In genomic region chr11:125404811-125405481, GRCh38 we compare ENCODE assay signal across 9 cellular contexts.
A peak's percentile ranks its signal among the peaks of the same experiment; 100 is the strongest.
DNase-seq lines count a peak whose midpoint lies in the region; ATAC-seq lines count a peak whose summit lies in the region.
"Had no signal": no experiment of that assay in that cellular context is flagged by ENCODE, and none has a peak within 500 bp of the region (broad histone marks: within the 10 kb centered on the region; RNA-seq: fewer than 3 reads in every experiment).

No MANE protein-coding gene starts in this region.

- H3K4me1 ChIP-seq in ectodermal cell (ENCODE audit: control insufficient read depth, insufficient read depth, low read length) (peaks cover 49% of the 10 kb centered on the region), mesendoderm (ENCODE audit: control insufficient read depth, low read depth, low read length) (peaks cover 3% of the 10 kb centered on the region)

- H3K9me3 ChIP-seq in ectodermal cell (ENCODE audit: control insufficient read depth, low read length): no peaks in the 10 kb centered on the region

- H3K56ac ChIP-seq in mesendoderm (ENCODE audit: low read length): peak overlapping the region; percentile 68

- CTCF ChIA-PET in activated CD8-positive, alpha-beta T cell treated with anti-CD3 and anti-CD28 coated beads, Interleukin-2, amount 10 ng/mL, durations not matched to agents 7 days and 5 days (lab: Charles Lee): interaction anchor here (0.7 to 2.0 kb wide), 9 partner anchors 8 to 559 kb away, joined by 3 to 10 read pairs (median 3); no protein-coding TSS in a partner anchor

- H3K4me1 Mint-ChIP-seq in activated CD8-positive, alpha-beta T cell treated with anti-CD3 and anti-CD28 coated beads, Interleukin-2, amount 10 ng/mL, durations not matched to agents 7 days and 5 days (ENCODE audit: low read depth): no peaks in the 10 kb centered on the region

- H3K27ac ChIP-seq in ectodermal cell (ENCODE audit: insufficient read depth, low read depth, low read length, poor library complexity, severe bottlenecking) (peak overlapping the region; percentile 87), mesendoderm (ENCODE audit: low read depth, low read length) (no peak overlapping the region)
- H3K27ac ChIP-seq: skin epidermis had no signal

- no peak overlapping the region for H3K23ac ChIP-seq in mesendoderm (ENCODE audit: low read length)

- H3K4me2 ChIP-seq in mesendoderm (ENCODE audit: low read length): no peak overlapping the region

- peak; percentile 8 for DNase-seq in NCI-H2029 treated with DMSO at 0.1 percent for 48 hours (lab: John Stamatoyannopoulos, UW)
- no peak for DNase-seq in NCI-H2029 (lab: John Stamatoyannopoulos, UW)
- peak; percentile 36 for DNase-seq in NCI-H460 (ENCODE audit: extremely low read depth, low read depth)
- peak; percentile 74 for DNase-seq in activated CD8-positive, alpha-beta T cell treated with anti-CD3 and anti-CD28 coated beads, Interleukin-2, amount 10 ng/mL, durations not matched to agents 7 days and 5 days
- peak; percentile 75 for DNase-seq in mesendoderm
- peak; percentile 28 to 43 for DNase-seq in stimulated activated CD8-positive, alpha-beta memory T cell treated with anti-CD3 and anti-CD28 coated beads, Interleukin-4, amount 100 ng/mL, for 1 hour (ENCODE audit: low read depth in 2 of 2, low spot score in 1 of 2)

- H2BK5ac ChIP-seq in mesendoderm (ENCODE audit: low read length): no peak overlapping the region

- peaks cover 37% of the 10 kb centered on the region for H3K27me3 Mint-ChIP-seq in activated CD8-positive, alpha-beta T cell treated with anti-CD3 and anti-CD28 coated beads, Interleukin-2, amount 10 ng/mL, durations not matched to agents 7 days and 5 days (ENCODE audit: low read depth)

- H3K27ac Mint-ChIP-seq in activated CD8-positive, alpha-beta T cell treated with anti-CD3 and anti-CD28 coated beads, Interleukin-2, amount 10 ng/mL, durations not matched to agents 7 days and 5 days: no peak overlapping the region

- POLR2A ChIA-PET in activated CD8-positive, alpha-beta T cell treated with anti-CD3 and anti-CD28 coated beads, Interleukin-2, amount 10 ng/mL, durations not matched to agents 7 days and 5 days (lab: Charles Lee): interaction anchor here (0.6 kb wide), 1 partner anchor 180 kb away, joined by 3 read pairs; no protein-coding TSS in a partner anchor

- H3K18ac ChIP-seq in mesendoderm (ENCODE audit: low read length): no peak overlapping the region

- H2BK15ac ChIP-seq in mesendoderm (replicated peaks; ENCODE audit: low read depth): peak overlapping the region; percentile 11

- no peaks in the 10 kb centered on the region for H3K27me3 ChIP-seq in ectodermal cell (ENCODE audit: control insufficient read depth, insufficient read depth, low read length, poor library complexity, severe bottlenecking)
- H3K27me3 ChIP-seq in mesendoderm (ENCODE audit: insufficient read depth, low read length, poor library complexity): no peaks in the 10 kb centered on the region

- no peak overlapping the region for H4K5ac ChIP-seq in mesendoderm (ENCODE audit: low read length)

- H2BK120ac ChIP-seq in mesendoderm (ENCODE audit: low read depth, low read length): no peak overlapping the region

- H3K4me3 ChIP-seq in ectodermal cell (ENCODE audit: insufficient read depth, low read depth, low read length) (no peak overlapping the region), mesendoderm (ENCODE audit: low read length) (no peak overlapping the region)
- H3K4me3 ChIP-seq: skin epidermis had no signal

- H3K79me1 ChIP-seq in mesendoderm (ENCODE audit: low read length): no peaks in the 10 kb centered on the region

- peak overlapping the region; percentile 39 for H3K9ac ChIP-seq in mesendoderm (ENCODE audit: low read length)

- H3K36me3 ChIP-seq in ectodermal cell (ENCODE audit: control insufficient read depth, insufficient read depth, low read length) (peaks cover 6% of the 10 kb centered on the region), mesendoderm (ENCODE audit: control insufficient read depth, insufficient read depth, low read length) (no peaks in the 10 kb centered on the region)

- no peaks in the 10 kb centered on the region for H3K79me2 ChIP-seq in mesendoderm (ENCODE audit: control insufficient read depth, insufficient read depth, low read length)

- no peak overlapping the region for H2AK5ac ChIP-seq in mesendoderm (ENCODE audit: low read length)

- WGBS in ectodermal cell, 2 experiments: 21 to 25% methylated on average over 19 of the region's 19 CpGs
- no CpG with 5 or more reads among the region's 19 CpGs for WGBS in mesendoderm (ENCODE audit: extremely low coverage, insufficient coverage, low lambda C conversion rate)

- no peak overlapping the region for H3K4ac ChIP-seq in mesendoderm (ENCODE audit: low read depth, low read length)

- peak; percentile 76 for ATAC-seq in HG02884 (IDR thresholded peaks at IDR 0.05; ENCODE audit: unreplicated experiment)
- peak; percentile 97 for ATAC-seq in activated CD8-positive, alpha-beta T cell treated with anti-CD3 and anti-CD28 coated beads, Interleukin-2, amount 10 ng/mL, durations not matched to agents 7 days and 5 days

- no peak overlapping the region for H3K4me3 Mint-ChIP-seq in activated CD8-positive, alpha-beta T cell treated with anti-CD3 and anti-CD28 coated beads, Interleukin-2, amount 10 ng/mL, durations not matched to agents 7 days and 5 days

- no peak overlapping the region for H4K8ac ChIP-seq in mesendoderm (ENCODE audit: low read depth, low read length)

- H3K9me3 Mint-ChIP-seq in activated CD8-positive, alpha-beta T cell treated with anti-CD3 and anti-CD28 coated beads, Interleukin-2, amount 10 ng/mL, durations not matched to agents 7 days and 5 days (ENCODE audit: insufficient read depth): no peaks in the 10 kb centered on the region

- H3K36me3 Mint-ChIP-seq in activated CD8-positive, alpha-beta T cell treated with anti-CD3 and anti-CD28 coated beads, Interleukin-2, amount 10 ng/mL, durations not matched to agents 7 days and 5 days (ENCODE audit: low read depth): no peaks in the 10 kb centered on the region
